Comparison of ENCODE assay signal across 7 cellular contexts in the genomic region with DNA sequence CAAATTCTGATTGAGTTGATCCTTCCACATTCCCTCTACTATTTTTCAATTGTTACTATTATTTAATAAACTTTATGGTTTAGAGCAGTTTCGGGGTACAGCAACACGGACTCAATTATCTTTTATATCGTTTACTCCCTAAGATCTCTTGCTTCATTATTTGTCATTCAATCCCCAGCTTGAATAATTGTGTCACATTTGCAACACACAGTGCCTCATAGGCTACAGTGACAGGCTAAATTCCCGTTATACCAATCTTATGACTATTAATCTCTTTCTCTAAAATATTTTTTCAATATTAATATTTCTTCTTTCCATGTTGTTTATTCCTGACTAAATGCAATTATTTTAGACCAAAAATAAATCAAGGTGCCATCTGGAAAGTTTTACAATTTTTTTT. TPM values are rescaled to one million over a fixed set of nuclear protein-coding genes. Genes with fewer than 3 reads are reported as not detected.
"Had no signal": no experiment of that assay in that cellular context is flagged by ENCODE, and none has a peak within 500 bp of the region (broad histone marks: within the 10 kb centered on the region; RNA-seq: fewer than 3 reads in every experiment).

No MANE protein-coding gene starts in this region.

- ATAC-seq: HepG2 had no signal

- DNase-seq: IMR-90, KBM-7 had no signal

- H3K27ac ChIP-seq: HL-60 had no signal

- H3K4me3 ChIP-seq: K562 had no signal

RNA-seq across cellular contexts. Expression of a gene that starts 4.0 kb away (rescaled TPM):
- total RNA-seq: HT1080 had no signal
- polyA plus RNA-seq: IgD-negative memory B cell had no signal
